ENCODE assay signal across 1 cellular context in the genomic region with DNA sequence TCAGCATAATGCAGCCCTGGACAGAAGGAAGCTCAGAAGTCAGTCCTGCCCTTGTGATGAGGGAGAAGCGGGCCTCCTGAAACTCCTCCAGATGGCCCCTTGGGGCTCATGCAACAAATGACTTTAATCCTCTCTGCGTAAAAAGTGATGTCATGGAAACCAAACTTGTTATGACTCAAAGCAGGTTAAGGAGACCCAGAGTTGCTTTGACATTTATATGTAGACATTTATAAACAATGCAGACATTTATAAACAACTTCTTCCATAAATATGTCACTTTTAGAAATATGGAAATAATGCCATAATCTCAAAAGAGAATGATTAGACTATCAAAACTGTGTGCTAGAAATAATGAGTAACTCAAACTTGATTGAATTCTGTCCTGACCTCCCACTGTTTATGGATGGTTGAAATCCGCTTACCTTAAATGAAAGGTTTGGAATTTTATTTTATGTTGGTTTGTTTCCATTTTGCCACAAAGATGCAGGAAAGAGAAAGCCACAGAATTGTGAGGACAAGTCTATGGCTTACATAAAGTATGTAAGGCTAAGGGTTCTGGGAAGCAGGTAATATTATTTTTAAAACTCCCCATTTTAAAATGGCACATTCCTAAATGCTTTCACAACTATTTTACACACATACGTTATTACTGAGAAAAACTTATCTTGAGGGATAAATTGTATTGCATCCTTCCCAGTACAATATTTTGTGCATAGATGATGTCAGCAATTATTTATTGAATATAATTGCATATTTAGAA.
A peak's percentile ranks its signal among the peaks of the same experiment; 100 is the strongest.
TF ChIP-seq lines count a peak whose summit lies in the region.

No MANE protein-coding gene starts in this region.

TF ChIP-seq in HEK293, 187 proteins besides CTCF, POLR2A, EP300 and RAD21 (continued from another document):
- TF ChIP-seq, protein P1, sequence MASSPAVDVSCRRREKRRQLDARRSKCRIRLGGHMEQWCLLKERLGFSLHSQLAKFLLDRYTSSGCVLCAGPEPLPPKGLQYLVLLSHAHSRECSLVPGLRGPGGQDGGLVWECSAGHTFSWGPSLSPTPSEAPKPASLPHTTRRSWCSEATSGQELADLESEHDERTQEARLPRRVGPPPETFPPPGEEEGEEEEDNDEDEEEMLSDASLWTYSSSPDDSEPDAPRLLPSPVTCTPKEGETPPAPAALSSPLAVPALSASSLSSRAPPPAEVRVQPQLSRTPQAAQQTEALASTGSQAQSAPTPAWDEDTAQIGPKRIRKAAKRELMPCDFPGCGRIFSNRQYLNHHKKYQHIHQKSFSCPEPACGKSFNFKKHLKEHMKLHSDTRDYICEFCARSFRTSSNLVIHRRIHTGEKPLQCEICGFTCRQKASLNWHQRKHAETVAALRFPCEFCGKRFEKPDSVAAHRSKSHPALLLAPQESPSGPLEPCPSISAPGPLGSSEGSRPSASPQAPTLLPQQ (tag by site-specific recombination; IDR thresholded peaks at IDR 0.05): no peak
- TF ChIP-seq, protein P2, sequence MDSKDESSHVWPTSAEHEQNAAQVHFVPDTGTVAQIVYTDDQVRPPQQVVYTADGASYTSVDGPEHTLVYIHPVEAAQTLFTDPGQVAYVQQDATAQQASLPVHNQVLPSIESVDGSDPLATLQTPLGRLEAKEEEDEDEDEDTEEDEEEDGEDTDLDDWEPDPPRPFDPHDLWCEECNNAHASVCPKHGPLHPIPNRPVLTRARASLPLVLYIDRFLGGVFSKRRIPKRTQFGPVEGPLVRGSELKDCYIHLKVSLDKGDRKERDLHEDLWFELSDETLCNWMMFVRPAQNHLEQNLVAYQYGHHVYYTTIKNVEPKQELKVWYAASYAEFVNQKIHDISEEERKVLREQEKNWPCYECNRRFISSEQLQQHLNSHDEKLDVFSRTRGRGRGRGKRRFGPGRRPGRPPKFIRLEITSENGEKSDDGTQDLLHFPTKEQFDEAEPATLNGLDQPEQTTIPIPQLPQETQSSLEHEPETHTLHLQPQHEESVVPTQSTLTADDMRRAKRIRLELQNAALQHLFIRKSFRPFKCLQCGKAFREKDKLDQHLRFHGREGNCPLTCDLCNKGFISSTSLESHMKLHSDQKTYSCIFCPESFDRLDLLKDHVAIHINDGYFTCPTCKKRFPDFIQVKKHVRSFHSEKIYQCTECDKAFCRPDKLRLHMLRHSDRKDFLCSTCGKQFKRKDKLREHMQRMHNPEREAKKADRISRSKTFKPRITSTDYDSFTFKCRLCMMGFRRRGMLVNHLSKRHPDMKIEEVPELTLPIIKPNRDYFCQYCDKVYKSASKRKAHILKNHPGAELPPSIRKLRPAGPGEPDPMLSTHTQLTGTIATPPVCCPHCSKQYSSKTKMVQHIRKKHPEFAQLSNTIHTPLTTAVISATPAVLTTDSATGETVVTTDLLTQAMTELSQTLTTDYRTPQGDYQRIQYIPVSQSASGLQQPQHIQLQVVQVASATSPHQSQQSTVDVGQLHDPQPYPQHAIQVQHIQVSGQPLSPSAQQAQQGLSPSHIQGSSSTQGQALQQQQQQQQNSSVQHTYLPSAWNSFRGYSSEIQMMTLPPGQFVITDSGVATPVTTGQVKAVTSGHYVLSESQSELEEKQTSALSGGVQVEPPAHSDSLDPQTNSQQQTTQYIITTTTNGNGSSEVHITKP (tag by site-specific recombination; IDR thresholded peaks at IDR 0.05): peak; percentile 65
- TF ChIP-seq ZNF221 (tag by site-specific recombination; IDR thresholded peaks at IDR 0.05; ENCODE audit: borderline replicate concordance) (no peak), SCRT2 (tag by site-specific recombination; IDR thresholded peaks at IDR 0.05) (peak; percentile 96), ZBTB20 (tag by site-specific recombination; IDR thresholded peaks at IDR 0.05) (no peak), ZNF138 (tag by site-specific recombination; IDR thresholded peaks at IDR 0.05; ENCODE audit: borderline replicate concordance) (no peak), MEIS1 (CRISPR knock-in tag; IDR thresholded peaks at IDR 0.05; ENCODE audit: borderline replicate concordance) (no peak), KLF9 (tag by site-specific recombination; IDR thresholded peaks at IDR 0.05; ENCODE audit: low read depth) (no peak), ZNF549 (tag by site-specific recombination; IDR thresholded peaks at IDR 0.05) (no peak), ZNF202 (tag by site-specific recombination; IDR thresholded peaks at IDR 0.05; ENCODE audit: borderline replicate concordance) (no peak), ZNF335 (tag by site-specific recombination; conservative IDR thresholded peaks at IDR 0.05) (no peak), ZNF843 (tag by site-specific recombination; IDR thresholded peaks at IDR 0.05) (peak; percentile 91)
- TF ChIP-seq, protein P3, sequence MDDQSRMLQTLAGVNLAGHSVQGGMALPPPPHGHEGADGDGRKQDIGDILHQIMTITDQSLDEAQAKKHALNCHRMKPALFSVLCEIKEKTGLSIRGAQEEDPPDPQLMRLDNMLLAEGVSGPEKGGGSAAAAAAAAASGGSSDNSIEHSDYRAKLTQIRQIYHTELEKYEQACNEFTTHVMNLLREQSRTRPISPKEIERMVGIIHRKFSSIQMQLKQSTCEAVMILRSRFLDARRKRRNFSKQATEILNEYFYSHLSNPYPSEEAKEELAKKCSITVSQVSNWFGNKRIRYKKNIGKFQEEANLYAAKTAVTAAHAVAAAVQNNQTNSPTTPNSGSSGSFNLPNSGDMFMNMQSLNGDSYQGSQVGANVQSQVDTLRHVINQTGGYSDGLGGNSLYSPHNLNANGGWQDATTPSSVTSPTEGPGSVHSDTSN (CRISPR knock-in tag; IDR thresholded peaks at IDR 0.05): no peak
